ENCODE assay signal across 9 cellular contexts in the genomic region with DNA sequence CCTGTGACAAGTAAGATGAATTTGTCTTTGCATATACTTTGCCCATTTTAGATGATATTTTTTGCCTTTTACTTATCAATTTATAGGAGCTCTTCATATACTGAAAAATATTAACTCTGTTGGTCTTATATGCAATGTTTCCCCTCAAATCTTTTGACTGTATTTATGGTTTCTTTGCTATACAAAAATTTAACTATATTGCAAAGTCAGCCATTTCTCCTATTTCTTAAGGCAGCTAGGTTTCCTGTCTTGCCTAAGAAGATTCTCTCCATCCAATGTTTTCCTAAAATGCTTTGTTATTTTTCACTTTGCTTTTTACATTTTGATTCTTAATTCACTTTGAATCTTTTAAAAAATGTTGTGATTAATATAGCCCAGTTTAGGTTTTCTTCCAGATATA.
"Had no signal": no experiment of that assay in that cellular context is flagged by ENCODE, and none has a peak within 500 bp of the region (broad histone marks: within the 10 kb centered on the region; RNA-seq: fewer than 3 reads in every experiment).

No MANE protein-coding gene starts in this region.

- H3K9ac ChIP-seq: GM23248, KMS-11 had no signal

- H3K36me3 ChIP-seq: HAP-1 had no signal

- H2AFZ ChIP-seq: GM23248 had no signal

- H3K4me3 ChIP-seq: GM23248, HAP-1 had no signal

- ATAC-seq: HCT116 had no signal

- H3K27ac ChIP-seq: GM23248, KMS-11 had no signal

- H3K4me2 ChIP-seq: KMS-11 had no signal

- H3K4me1 ChIP-seq: HAP-1 had no signal

- H3K9me3 ChIP-seq: HAP-1 had no signal

- DNase-seq: GM23248, GOT3, H7, HFFc6, KBM-7 had no signal

- FAIRE-seq: HTR-8/SVneo had no signal
